4 cellular contexts compared by ENCODE assay signal in the genomic region with DNA sequence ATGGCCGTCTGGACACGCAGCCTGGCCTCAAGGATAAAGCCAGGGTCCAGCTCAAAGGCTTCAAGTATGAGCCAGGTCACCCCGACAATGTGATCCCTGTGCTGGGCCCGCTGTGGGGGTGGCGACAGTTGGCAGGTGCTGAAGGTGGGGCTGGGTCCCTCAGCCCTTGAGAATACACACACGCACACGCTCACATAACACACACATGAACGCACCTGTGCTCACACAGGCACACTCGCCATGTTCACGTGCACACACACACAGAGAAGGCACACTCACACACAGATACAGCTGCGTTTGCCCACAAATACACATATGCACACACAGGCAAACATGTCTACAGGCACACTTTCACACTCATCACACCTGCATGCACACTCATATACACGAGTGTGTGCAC. TPM values are rescaled to one million over a fixed set of nuclear protein-coding genes. Genes with fewer than 3 reads are reported as not detected.
"Had no signal": no experiment of that assay in that cellular context is flagged by ENCODE, and none has a peak within 500 bp of the region (broad histone marks: within the 10 kb centered on the region; RNA-seq: fewer than 3 reads in every experiment).

No MANE protein-coding gene starts in this region.

RNA-seq across cellular contexts. Expression of gene TUBB8B, which starts 35.4 kb away (rescaled TPM):
- total RNA-seq: HT-29, HT1080, IMR-90, K562 had no signal
